12 cellular contexts compared by ENCODE assay signal in genomic region chr2:234366891-234367290, GRCh38.
DNase-seq lines count a peak whose midpoint lies in the region; ATAC-seq, FAIRE-seq and TF ChIP-seq lines count a peak whose summit lies in the region.
"Had no signal": no experiment of that assay in that cellular context is flagged by ENCODE, and none has a peak within 500 bp of the region (broad histone marks: within the 10 kb centered on the region; RNA-seq: fewer than 3 reads in every experiment).

No MANE protein-coding gene starts in this region.

- H3K9me3 ChIP-seq in H1 (ENCODE audit: insufficient read depth in 2 of 2, low read depth in 1 of 2, low read length in 1 of 2): no peaks in the 10 kb centered on the region

- H3K79me2 ChIP-seq in GM23338 (replicated peaks; ENCODE audit: insufficient read depth) (no peaks in the 10 kb centered on the region), H1 (ENCODE audit: control insufficient read depth in 1 of 2, insufficient read depth in 2 of 2, low read length in 2 of 2) (no peaks in the 10 kb centered on the region)

- H3K27ac Mint-ChIP-seq in GM23338 (0 out of 2 replicates have a peak overlapping the region, but pooled peaks have one; percentile 20), nephron progenitor cell (peak overlapping the region; percentile 93)
- H3K27ac Mint-ChIP-seq: stimulated activated memory B cell treated with anti-CD40 and anti-IgM and Interleukin-4, amounts not matched to agents 10 μg/mL and 1 μg/mL and 100 μg/mL, for 72 hours had no signal

- no peak for FAIRE-seq in H1 (lab: Jason Lieb, UNC)
- FAIRE-seq: endothelial cell of umbilical vein had no signal

- no peak for TF ChIP-seq CTCF in GM23338 (conservative IDR thresholded peaks at IDR 0.05; ENCODE audit: low read depth in 2 of 2)
- TF ChIP-seq CTCF in H1 (IDR thresholded peaks at IDR 0.05; ENCODE audit: control extremely low read depth in 1 of 3, insufficient read depth in 1 of 3, low read depth in 1 of 3, low read length in 3 of 3): no peak
- no peak for TF ChIP-seq CTCF in nephron progenitor cell (IDR thresholded peaks at IDR 0.05)

- no peak overlapping the region for H3K9ac ChIP-seq in H1 (replicated peaks in 1 of 4; ENCODE audit: extremely low read depth in 1 of 4, low read depth in 3 of 4, low read length in 3 of 4)

- no peak overlapping the region for H3K27ac ChIP-seq in GM23338 (ENCODE audit: low read depth)
- no peak overlapping the region for H3K27ac ChIP-seq in H1 (ENCODE audit: low read depth, low read length)

- H2BK12ac ChIP-seq in H1 (ENCODE audit: low read depth, low read length): no peak overlapping the region

- no peak overlapping the region for H4K8ac ChIP-seq in H1 (ENCODE audit: extremely low read depth, insufficient read depth, low read length)

- CTCF ChIA-PET in H1 (lab: Charles Lee; ENCODE audit: partially characterized antibody): interaction anchor here (0.8 kb wide), 1 partner anchor 78 kb away, joined by 4 read pairs; no protein-coding TSS in a partner anchor

- no peaks in the 10 kb centered on the region for H3K36me3 Mint-ChIP-seq in GM23338 (ENCODE audit: low read depth)
- no peaks in the 10 kb centered on the region for H3K36me3 Mint-ChIP-seq in nephron progenitor cell (ENCODE audit: low read depth)
- H3K36me3 Mint-ChIP-seq: stimulated activated memory B cell treated with anti-CD40 and anti-IgM and Interleukin-4, amounts not matched to agents 10 μg/mL and 1 μg/mL and 100 μg/mL, for 72 hours had no signal

- TF ChIP-seq EP300 in H1 (IDR thresholded peaks at IDR 0.05; ENCODE audit: borderline replicate concordance in 1 of 2, low read depth in 2 of 2, low read length in 2 of 2): no peak

- ATAC-seq in GM23338 (no peak), HG02981 (IDR thresholded peaks at IDR 0.05; ENCODE audit: unreplicated experiment) (no peak)
- ATAC-seq: stimulated activated memory B cell treated with anti-CD40 and anti-IgM and Interleukin-4, amounts not matched to agents 10 μg/mL and 1 μg/mL and 100 μg/mL, for 72 hours had no signal

- H3K36me3 ChIP-seq in GM23338 (ENCODE audit: insufficient read depth): no peaks in the 10 kb centered on the region
- no peaks in the 10 kb centered on the region for H3K36me3 ChIP-seq in H1 (ENCODE audit: control insufficient read depth in 2 of 4, insufficient read depth in 4 of 4, low read length in 3 of 4)

- no peaks in the 10 kb centered on the region for H3K79me1 ChIP-seq in H1 (ENCODE audit: low read depth, low read length)

- H2BK15ac ChIP-seq in H1 (ENCODE audit: low read length): no peak overlapping the region

- no peak overlapping the region for H4K5ac ChIP-seq in H1 (ENCODE audit: insufficient read length, low read depth, low read length)

- H2AK5ac ChIP-seq in H1 (ENCODE audit: low read depth, low read length): no peak overlapping the region

- H3K4me3 ChIP-seq in GM23338 (no peak overlapping the region), H1 (ENCODE audit: extremely low read depth in 1 of 4, insufficient read depth in 2 of 4, low read depth in 3 of 4, low read length in 4 of 4) (no peak overlapping the region)

- H2AFZ ChIP-seq in GM23338: peak overlapping the region; percentile 90; the same call in 1 of the 2 replicates
- peak overlapping the region; percentile 64; the same call in 1 of the 2 replicates for H2AFZ ChIP-seq in H1 (ENCODE audit: low read length)

- H3K14ac ChIP-seq in H1 (ENCODE audit: insufficient read length): no peak overlapping the region

- H4K91ac ChIP-seq in H1 (replicated peaks; ENCODE audit: insufficient read length, low read length): no peak overlapping the region

- H2BK5ac ChIP-seq in H1 (ENCODE audit: low read depth, low read length): no peak overlapping the region

- TF ChIP-seq RAD21 in H1 (IDR thresholded peaks at IDR 0.05 in 1 of 2, conservative IDR thresholded peaks at IDR 0.05 in 1 of 2; ENCODE audit: low read depth in 2 of 2, low read length in 2 of 2): no peak

- H3K4ac ChIP-seq in H1 (replicated peaks; ENCODE audit: insufficient read length, low read depth, low read length): no peak overlapping the region

- POLR2A ChIA-PET in H1 (lab: Charles Lee; ENCODE audit: partially characterized antibody): no interaction called here

- H3K56ac ChIP-seq in H1 (replicated peaks; ENCODE audit: insufficient read length, low read depth, low read length): no peak overlapping the region

- H2BK20ac ChIP-seq in H1 (ENCODE audit: low read length): no peak overlapping the region; the same call in 1 of the 2 replicates

- DNase-seq in NCI-H2081 (lab: John Stamatoyannopoulos, UW) (peak; percentile 16 to 66), NCI-H2081 treated with DMSO at 0.1 percent for 48 hours (lab: John Stamatoyannopoulos, UW) (no peak), GM23338 (ENCODE audit: low spot score) (no peak), H1 (ENCODE audit: low read depth in 1 of 2, low spot score in 2 of 2) (no peak), nephron progenitor cell (no peak), retina (no peak), mesenteric fat pad (ENCODE audit: low spot score) (no peak)
- DNase-seq: amniotic stem cell; NK-92 treated with Interleukin-12 subunit alpha and Interleukin-12 subunit beta, amount 100 ng/mL, for 24 hours had no signal

- H3K9me3 Mint-ChIP-seq in GM23338 (no peaks in the 10 kb centered on the region), nephron progenitor cell (no peaks in the 10 kb centered on the region)
- H3K9me3 Mint-ChIP-seq: stimulated activated memory B cell treated with anti-CD40 and anti-IgM and Interleukin-4, amounts not matched to agents 10 μg/mL and 1 μg/mL and 100 μg/mL, for 72 hours had no signal

- no peak overlapping the region for H3K4me3 Mint-ChIP-seq in GM23338
- H3K4me3 Mint-ChIP-seq in nephron progenitor cell: peak overlapping the region; percentile 33
- H3K4me3 Mint-ChIP-seq: stimulated activated memory B cell treated with anti-CD40 and anti-IgM and Interleukin-4, amounts not matched to agents 10 μg/mL and 1 μg/mL and 100 μg/mL, for 72 hours had no signal

- H4K20me1 ChIP-seq in GM23338 (replicated peaks; ENCODE audit: insufficient read depth) (no peaks in the 10 kb centered on the region), H1 (replicated peaks in 1 of 2; ENCODE audit: control insufficient read depth in 1 of 2, insufficient read depth in 2 of 2, low read length in 2 of 2) (peaks cover 0 to 1% of the 10 kb centered on the region in 2 experiments)

- H3K23me2 ChIP-seq in H1 (ENCODE audit: low read depth, low read length): no peaks in the 10 kb centered on the region

- TF ChIP-seq POLR2A in H1 (IDR thresholded peaks at IDR 0.05; ENCODE audit: control extremely low read depth in 1 of 2, low read depth in 2 of 2, low read length in 2 of 2): no peak

- 83% methylated on average over 2 of the region's 2 CpGs; no CpG with 5 or more reads in 1 of the 2 experiments for WGBS in H1 (ENCODE audit: extremely low coverage in 1 of 2, insufficient coverage in 1 of 2, insufficient read length in 1 of 2, insufficient replicate concordance in 2 of 2, low coverage in 1 of 2, low lambda C conversion rate in 2 of 2, missing lambda C conversion rate in 1 of 2), 2 experiments

- no peak overlapping the region for H3K18ac ChIP-seq in H1 (ENCODE audit: extremely low read depth, low read length)

- H3K27me3 ChIP-seq in GM23338 (ENCODE audit: insufficient read depth) (no peaks in the 10 kb centered on the region), H1 (replicated peaks in 1 of 4; ENCODE audit: control insufficient read depth in 3 of 4, extremely low read depth in 1 of 4, insufficient read depth in 3 of 4, low read length in 3 of 4) (no peaks in the 10 kb centered on the region)

- H3K4me1 Mint-ChIP-seq in GM23338: peaks cover 39% of the 10 kb centered on the region
- peaks cover 90% of the 10 kb centered on the region for H3K4me1 Mint-ChIP-seq in nephron progenitor cell

- H3K9me2 ChIP-seq in GM23338 (ENCODE audit: insufficient read depth): peaks cover 8% of the 10 kb centered on the region; the same call in 1 of the 2 replicates

- H2BK120ac ChIP-seq in H1 (replicated peaks; ENCODE audit: low read depth, low read length): no peak overlapping the region

- no peak overlapping the region for H3K23ac ChIP-seq in H1 (ENCODE audit: insufficient read length)

- H3K27me3 Mint-ChIP-seq in GM23338 (ENCODE audit: insufficient read depth, low read depth, poor library complexity) (peaks cover 4% of the 10 kb centered on the region), nephron progenitor cell (ENCODE audit: low read depth, poor library complexity) (no peaks in the 10 kb centered on the region)

- no peaks in the 10 kb centered on the region for H3F3A ChIP-seq in GM23338 (replicated peaks; ENCODE audit: low read depth)

- H3K4me2 ChIP-seq in GM23338 (no peak overlapping the region), H1 (ENCODE audit: insufficient read depth in 1 of 2, low read depth in 2 of 2, low read length in 2 of 2) (no peak overlapping the region)

- H3K4me1 ChIP-seq in GM23338 (ENCODE audit: insufficient read depth) (peaks cover 17% of the 10 kb centered on the region), H1 (replicated peaks in 1 of 4; ENCODE audit: control insufficient read depth in 3 of 4, insufficient read depth in 4 of 4, low read length in 3 of 4) (peaks cover 4 to 11% (median 9%) of the 10 kb centered on the region in 4 experiments; a peak in 5 of 7 replicates)

TF ChIP-seq in GM23338, 12 proteins besides CTCF, POLR2A, EP300 and RAD21 (continues in another document):
- TF ChIP-seq EZH2phosphoT487 (IDR thresholded peaks at IDR 0.05; ENCODE audit: unreplicated experiment) (no peak), CREB1 (CRISPR knock-in tag; IDR thresholded peaks at IDR 0.05; ENCODE audit: low read depth) (no peak), POLR2AphosphoS5 (IDR thresholded peaks at IDR 0.05; ENCODE audit: low read depth) (no peak), NANOG (IDR thresholded peaks at IDR 0.05; ENCODE audit: borderline replicate concordance) (no peak), JUNB (IDR thresholded peaks at IDR 0.05; ENCODE audit: unreplicated experiment) (no peak), STAT1 (IDR thresholded peaks at IDR 0.05; ENCODE audit: unreplicated experiment) (no peak)

TF ChIP-seq in H1, 55 proteins besides CTCF, POLR2A, EP300 and RAD21:
- TF ChIP-seq CEBPB (IDR thresholded peaks at IDR 0.05; ENCODE audit: low read depth, low read length): 0 out of 2 replicates have a peak, but pooled peaks have one; percentile 4
- no peak for TF ChIP-seq USF2 (IDR thresholded peaks at IDR 0.05; ENCODE audit: low read length)
- TF ChIP-seq ZNF274 (IDR thresholded peaks at IDR 0.05; ENCODE audit: borderline replicate concordance, extremely low read depth, low read length): no peak
- no peak for TF ChIP-seq EGR1 (IDR thresholded peaks at IDR 0.05; ENCODE audit: borderline replicate concordance, low read depth, low read length)

Comparison
In these comparisons a context has a peak if more than half of its experiments do, and no peak if none do; other contexts are left out.
1. DNase-seq: peak in NCI-H2081 (2 of 2); none in NCI-H2081 treated with DMSO at 0.1 percent for 48 hours (single experiment), GM23338 (single experiment), H1 (0 of 2), nephron progenitor cell (single experiment), retina (single experiment) and mesenteric fat pad (single experiment).